ENCODE assay signal across 10 cellular contexts in the genomic region with DNA sequence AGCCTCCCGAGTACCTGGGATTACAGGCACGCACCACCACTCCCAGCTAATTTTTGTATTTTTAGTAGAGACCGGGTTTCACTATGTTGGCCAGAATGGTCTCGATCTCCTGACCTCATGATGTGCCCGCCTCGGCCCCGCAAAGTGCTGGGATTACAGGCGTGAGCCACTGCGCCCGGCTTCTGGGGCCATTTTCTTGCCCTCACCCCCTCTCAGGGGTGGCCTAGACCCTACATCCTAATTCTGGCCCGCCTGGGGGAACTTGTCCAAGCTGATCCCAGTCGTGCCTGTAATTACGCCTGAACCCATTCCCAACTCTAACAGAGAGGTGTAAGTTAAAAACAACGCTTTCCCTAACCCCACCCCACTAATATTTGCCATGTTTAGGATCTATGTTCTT. TPM values are rescaled to one million over a fixed set of nuclear protein-coding genes. Genes with fewer than 3 reads are reported as not detected.
"Had no signal": no experiment of that assay in that cellular context is flagged by ENCODE, and none has a peak within 500 bp of the region (broad histone marks: within the 10 kb centered on the region; RNA-seq: fewer than 3 reads in every experiment).

No MANE protein-coding gene starts in this region.

RNA-seq across cellular contexts. Expression of a gene that starts 0.7 kb away (rescaled TPM):
- total RNA-seq: activated CD4-positive, alpha-beta memory T cell treated with anti-CD3 and anti-CD28 coated beads, Interleukin-2, amount 10 ng/mL, durations not matched to agents 7 days and 5 days; activated CD4-positive, alpha-beta T cell treated with anti-CD3 and anti-CD28 coated beads for 36 hours; activated CD4-positive, alpha-beta T cell treated with anti-CD3 and anti-CD28 coated beads, Interleukin-2, amount 10 ng/mL, durations not matched to agents 7 days and 5 days; activated CD8-positive, alpha-beta memory T cell treated with anti-CD3 and anti-CD28 coated beads, Interleukin-2, amount 10 ng/mL, durations not matched to agents 7 days and 5 days; activated CD8-positive, alpha-beta T cell treated with anti-CD3 and anti-CD28 coated beads, Interleukin-2, amount 10 ng/mL, durations not matched to agents 7 days and 5 days; activated naive CD8-positive, alpha-beta T cell treated with anti-CD3 and anti-CD28 coated beads, Interleukin-2, amount 10 ng/mL, durations not matched to agents 7 days and 5 days; activated T-helper 2 cell treated with anti-CD3 and anti-CD28 coated beads, Interferon-gamma antibody, Interleukin-2, Interleukin-4, amounts not matched to agents 10 μg/mL and 5 μg/mL and 100 μg/mL, durations not matched to agents 14 hours and 24 hours and 36 hours; ascending aorta; cardiac septum; cerebellum had no signal

RNA-seq across cellular contexts. Expression of a gene that starts 15.0 kb away (rescaled TPM):
- total RNA-seq: activated CD4-positive, alpha-beta memory T cell treated with anti-CD3 and anti-CD28 coated beads, Interleukin-2, amount 10 ng/mL, durations not matched to agents 7 days and 5 days; activated CD4-positive, alpha-beta T cell treated with anti-CD3 and anti-CD28 coated beads for 36 hours; activated CD4-positive, alpha-beta T cell treated with anti-CD3 and anti-CD28 coated beads, Interleukin-2, amount 10 ng/mL, durations not matched to agents 7 days and 5 days; activated CD8-positive, alpha-beta memory T cell treated with anti-CD3 and anti-CD28 coated beads, Interleukin-2, amount 10 ng/mL, durations not matched to agents 7 days and 5 days; activated CD8-positive, alpha-beta T cell treated with anti-CD3 and anti-CD28 coated beads, Interleukin-2, amount 10 ng/mL, durations not matched to agents 7 days and 5 days; activated naive CD8-positive, alpha-beta T cell treated with anti-CD3 and anti-CD28 coated beads, Interleukin-2, amount 10 ng/mL, durations not matched to agents 7 days and 5 days; activated T-helper 2 cell treated with anti-CD3 and anti-CD28 coated beads, Interferon-gamma antibody, Interleukin-2, Interleukin-4, amounts not matched to agents 10 μg/mL and 5 μg/mL and 100 μg/mL, durations not matched to agents 14 hours and 24 hours and 36 hours; ascending aorta; cardiac septum; cerebellum had no signal

RNA-seq across cellular contexts. Expression of a gene that starts 17.0 kb away (rescaled TPM):
- total RNA-seq: activated CD4-positive, alpha-beta memory T cell treated with anti-CD3 and anti-CD28 coated beads, Interleukin-2, amount 10 ng/mL, durations not matched to agents 7 days and 5 days; activated CD4-positive, alpha-beta T cell treated with anti-CD3 and anti-CD28 coated beads for 36 hours; activated CD4-positive, alpha-beta T cell treated with anti-CD3 and anti-CD28 coated beads, Interleukin-2, amount 10 ng/mL, durations not matched to agents 7 days and 5 days; activated CD8-positive, alpha-beta memory T cell treated with anti-CD3 and anti-CD28 coated beads, Interleukin-2, amount 10 ng/mL, durations not matched to agents 7 days and 5 days; activated CD8-positive, alpha-beta T cell treated with anti-CD3 and anti-CD28 coated beads, Interleukin-2, amount 10 ng/mL, durations not matched to agents 7 days and 5 days; activated naive CD8-positive, alpha-beta T cell treated with anti-CD3 and anti-CD28 coated beads, Interleukin-2, amount 10 ng/mL, durations not matched to agents 7 days and 5 days; activated T-helper 2 cell treated with anti-CD3 and anti-CD28 coated beads, Interferon-gamma antibody, Interleukin-2, Interleukin-4, amounts not matched to agents 10 μg/mL and 5 μg/mL and 100 μg/mL, durations not matched to agents 14 hours and 24 hours and 36 hours; ascending aorta; cardiac septum; cerebellum had no signal

RNA-seq across cellular contexts. Expression of a gene that starts 31.6 kb away (rescaled TPM):
- total RNA-seq: activated CD4-positive, alpha-beta memory T cell treated with anti-CD3 and anti-CD28 coated beads, Interleukin-2, amount 10 ng/mL, durations not matched to agents 7 days and 5 days; activated CD4-positive, alpha-beta T cell treated with anti-CD3 and anti-CD28 coated beads for 36 hours; activated CD4-positive, alpha-beta T cell treated with anti-CD3 and anti-CD28 coated beads, Interleukin-2, amount 10 ng/mL, durations not matched to agents 7 days and 5 days; activated CD8-positive, alpha-beta memory T cell treated with anti-CD3 and anti-CD28 coated beads, Interleukin-2, amount 10 ng/mL, durations not matched to agents 7 days and 5 days; activated CD8-positive, alpha-beta T cell treated with anti-CD3 and anti-CD28 coated beads, Interleukin-2, amount 10 ng/mL, durations not matched to agents 7 days and 5 days; activated naive CD8-positive, alpha-beta T cell treated with anti-CD3 and anti-CD28 coated beads, Interleukin-2, amount 10 ng/mL, durations not matched to agents 7 days and 5 days; activated T-helper 2 cell treated with anti-CD3 and anti-CD28 coated beads, Interferon-gamma antibody, Interleukin-2, Interleukin-4, amounts not matched to agents 10 μg/mL and 5 μg/mL and 100 μg/mL, durations not matched to agents 14 hours and 24 hours and 36 hours; ascending aorta; cardiac septum; cerebellum had no signal

RNA-seq across cellular contexts. Expression of a gene that starts 35.1 kb away (rescaled TPM):
- total RNA-seq: activated CD4-positive, alpha-beta memory T cell treated with anti-CD3 and anti-CD28 coated beads, Interleukin-2, amount 10 ng/mL, durations not matched to agents 7 days and 5 days; activated CD4-positive, alpha-beta T cell treated with anti-CD3 and anti-CD28 coated beads for 36 hours; activated CD4-positive, alpha-beta T cell treated with anti-CD3 and anti-CD28 coated beads, Interleukin-2, amount 10 ng/mL, durations not matched to agents 7 days and 5 days; activated CD8-positive, alpha-beta memory T cell treated with anti-CD3 and anti-CD28 coated beads, Interleukin-2, amount 10 ng/mL, durations not matched to agents 7 days and 5 days; activated CD8-positive, alpha-beta T cell treated with anti-CD3 and anti-CD28 coated beads, Interleukin-2, amount 10 ng/mL, durations not matched to agents 7 days and 5 days; activated naive CD8-positive, alpha-beta T cell treated with anti-CD3 and anti-CD28 coated beads, Interleukin-2, amount 10 ng/mL, durations not matched to agents 7 days and 5 days; activated T-helper 2 cell treated with anti-CD3 and anti-CD28 coated beads, Interferon-gamma antibody, Interleukin-2, Interleukin-4, amounts not matched to agents 10 μg/mL and 5 μg/mL and 100 μg/mL, durations not matched to agents 14 hours and 24 hours and 36 hours; cardiac septum had no signal
